Comparison of ENCODE assay signal across 23 cellular contexts in the genomic region with DNA sequence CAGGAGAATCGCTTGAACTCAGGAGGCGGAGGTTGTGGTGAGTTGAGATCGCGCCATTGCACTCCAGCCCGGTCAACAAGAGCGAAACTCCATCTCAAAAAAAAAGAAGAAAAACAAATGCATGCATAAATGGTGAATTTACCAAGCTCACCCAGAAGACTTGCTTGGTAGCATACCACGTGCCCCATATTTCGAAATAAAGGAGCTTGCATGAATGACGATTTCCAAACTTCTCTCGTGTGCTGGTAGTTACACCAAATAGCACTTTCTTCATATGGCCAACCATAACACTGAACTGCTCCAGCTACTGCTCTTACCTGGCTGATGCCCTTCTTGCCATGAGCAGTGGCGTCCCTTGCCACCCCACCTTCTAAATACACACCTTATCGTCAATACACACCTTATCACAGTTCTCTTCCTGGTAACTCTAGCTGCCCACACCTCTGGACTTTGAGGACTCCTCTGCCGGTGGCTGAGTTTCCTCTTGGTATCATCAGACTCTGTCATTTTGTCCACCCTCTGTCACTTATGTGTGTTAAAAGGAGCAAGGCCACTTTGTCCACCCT. TPM values are rescaled to one million over a fixed set of nuclear protein-coding genes. Genes with fewer than 3 reads are reported as not detected.
A peak's percentile ranks its signal among the peaks of the same experiment; 100 is the strongest.
DNase-seq lines count a peak whose midpoint lies in the region; ATAC-seq and TF ChIP-seq lines count a peak whose summit lies in the region.
"Had no signal": no experiment of that assay in that cellular context is flagged by ENCODE, and none has a peak within 500 bp of the region (broad histone marks: within the 10 kb centered on the region; RNA-seq: fewer than 3 reads in every experiment).

No MANE protein-coding gene starts in this region.

- no peak for TF ChIP-seq EP300 in stomach (IDR thresholded peaks at IDR 0.05)

- peaks cover 12% of the 10 kb centered on the region for H3K4me1 Mint-ChIP-seq in T-helper 1 cell treated with Interleukin-12 subunit alpha and Interleukin-12 subunit beta and Interleukin-4 antibody, amounts not matched to agents 30 μg/mL and 1 μg/mL, for 36 hours (ENCODE audit: low read depth)

- no peaks in the 10 kb centered on the region for H3K27me3 ChIP-seq in stomach
- H3K27me3 ChIP-seq: heart right ventricle, SJSA1 had no signal

- H3K9me3 Mint-ChIP-seq in T-helper 1 cell treated with Interleukin-12 subunit alpha and Interleukin-12 subunit beta and Interleukin-4 antibody, amounts not matched to agents 30 μg/mL and 1 μg/mL, for 36 hours = no peaks in the 10 kb centered on the region

- intact Hi-C loops in left colon (cut with DNase I, micrococcal nuclease) (no loop called here), stomach (cut with DNase I; ENCODE audit: low total_unique reads) (no loop called here)

- TF ChIP-seq POLR2A in stomach (IDR thresholded peaks at IDR 0.05) = no peak

- peak overlapping the region in 4 of 5 donors; percentile 14 to 58 (median 38) for H3K27ac ChIP-seq in stomach
- H3K27ac ChIP-seq: 22Rv1; BLaER1 treated with 17β-estradiol and CSF1 and Interleukin-3, amounts not matched to agents 10 nM and 100 nM; SJSA1; thoracic aorta had no signal

- no peak overlapping the region for H3K27ac Mint-ChIP-seq in T-helper 1 cell treated with Interleukin-12 subunit alpha and Interleukin-12 subunit beta and Interleukin-4 antibody, amounts not matched to agents 30 μg/mL and 1 μg/mL, for 36 hours

- 49 to 77% (median 55%) methylated on average over 11 to 13 of the region's 13 CpGs for WGBS in stomach, 5 donors

- H3K27me3 Mint-ChIP-seq in T-helper 1 cell treated with Interleukin-12 subunit alpha and Interleukin-12 subunit beta and Interleukin-4 antibody, amounts not matched to agents 30 μg/mL and 1 μg/mL, for 36 hours (ENCODE audit: low read depth) = peaks cover 10% of the 10 kb centered on the region

- H3K4me1 ChIP-seq in stomach = peaks cover 22 to 76% (median 62%) of the 10 kb centered on the region in 4 donors

- no peaks in the 10 kb centered on the region for H3K36me3 ChIP-seq in stomach
- H3K36me3 ChIP-seq: BLaER1 treated with 17β-estradiol and CSF1 and Interleukin-3, amounts not matched to agents 10 nM and 100 nM; thoracic aorta had no signal

- TF ChIP-seq CTCF in stomach (IDR thresholded peaks at IDR 0.05) = no peak

- peaks cover 11% of the 10 kb centered on the region for H3K36me3 Mint-ChIP-seq in T-helper 1 cell treated with Interleukin-12 subunit alpha and Interleukin-12 subunit beta and Interleukin-4 antibody, amounts not matched to agents 30 μg/mL and 1 μg/mL, for 36 hours (ENCODE audit: low read depth)

- peak overlapping the region; percentile 15 for H3K4me3 Mint-ChIP-seq in T-helper 1 cell treated with Interleukin-12 subunit alpha and Interleukin-12 subunit beta and Interleukin-4 antibody, amounts not matched to agents 30 μg/mL and 1 μg/mL, for 36 hours

- DNase-seq in T-helper 1 cell (no peak), SKM-1 (lab: John Stamatoyannopoulos, UW; ENCODE audit: unreplicated experiment) (peak; percentile 89), left colon (peak; percentile 66 to 77), stomach (peak; percentile 50), NCI-H2171 treated with DMSO at 0.1 percent for 48 hours (lab: John Stamatoyannopoulos, UW) (no peak)
- DNase-seq: activated CD4-positive, alpha-beta T cell treated with anti-CD3 and anti-CD28 coated beads for 48 hours; activated effector memory CD4-positive, alpha-beta T cell treated with anti-CD3 and anti-CD28 coated beads, Interleukin-2, amount 50 U/mL, for 16 hours; amygdala; central memory CD4-positive, alpha-beta T cell; effector CD4-positive, alpha-beta T cell; heart right ventricle; NCI-H1092; NCI-H2081 treated with DMSO at 0.1 percent for 48 hours; NCI-H526 treated with DMSO at 0.1 percent for 48 hours; PC-3; stimulated activated CD4-positive, alpha-beta T cell treated with anti-CD3 and anti-CD28 coated beads, Interleukin-12 subunit alpha, Interleukin-12 subunit beta, amount 100 ng/mL, for 4 hours had no signal

- no peaks in the 10 kb centered on the region for H3K9me3 ChIP-seq in stomach
- H3K9me3 ChIP-seq: BLaER1 treated with 17β-estradiol and CSF1 and Interleukin-3, amounts not matched to agents 10 nM and 100 nM; heart right ventricle; SJSA1; thoracic aorta had no signal

- ATAC-seq in left colon = peak; percentile 43
- ATAC-seq in GM19452 (IDR thresholded peaks at IDR 0.05; ENCODE audit: unreplicated experiment) = no peak
- no peak for ATAC-seq in HG02970 (IDR thresholded peaks at IDR 0.05; ENCODE audit: low FRiP score, unreplicated experiment)
- ATAC-seq: heart right ventricle, PC-3 had no signal

- H3K4me3 ChIP-seq in stomach = no peak overlapping the region
- H3K4me3 ChIP-seq: BLaER1 treated with 17β-estradiol and CSF1 and Interleukin-3, amounts not matched to agents 10 nM and 100 nM; heart right ventricle; SJSA1; thoracic aorta had no signal

RNA-seq across cellular contexts. Expression of gene DOP1B, which starts 2.8 kb away (rescaled TPM):
- total RNA-seq in left colon = 10 to 100 TPM; 68.8 to 89.7 TPM
- total RNA-seq in stomach = 10 to 100 TPM; 33.8 to 63.2 (median 49.2) TPM
- polyA plus RNA-seq in stomach = 10 to 100 TPM in 1 of 3 donors, 1 to 10 TPM in 2; 4.1 to 16.5 (median 4.6) TPM

RNA-seq across cellular contexts. Expression of gene CBR3, which starts 24.6 kb away (rescaled TPM):
- total RNA-seq in left colon = 1 to 10 TPM; 1.3 to 2.2 TPM
- total RNA-seq in stomach = 10 to 100 TPM in 1 of 5 donors, 1 to 10 TPM in 2, not detected in 2; 1.1 to 10.7 (median 4.7) TPM
- 10 to 100 TPM in 1 of 3 donors, 1 to 10 TPM in 2; 4.4 to 32.8 (median 6.4) TPM for polyA plus RNA-seq in stomach

Comparison
In these comparisons a context has a peak if more than half of its experiments do, and no peak if none do; other contexts are left out.
1. DNase-seq: peak in SKM-1 (single experiment), left colon (2 of 2) and stomach (single experiment); none in T-helper 1 cell (0 of 5) and NCI-H2171 treated with DMSO at 0.1 percent for 48 hours (single experiment).